10 cellular contexts compared by ENCODE assay signal in genomic region chr17:68981288-68981687, GRCh38.
DNase-seq lines count a peak whose midpoint lies in the region; ATAC-seq and TF ChIP-seq lines count a peak whose summit lies in the region.
"Had no signal": no experiment of that assay in that cellular context is flagged by ENCODE, and none has a peak within 500 bp of the region (broad histone marks: within the 10 kb centered on the region; RNA-seq: fewer than 3 reads in every experiment).

No MANE protein-coding gene starts in this region.

- peak overlapping the region; percentile 22 for H3K4me3 ChIP-seq in coronary artery

- peak; percentile 81 for DNase-seq in ELR (ENCODE audit: low read depth)
- no peak for DNase-seq in coronary artery (ENCODE audit: low spot score)
- peak; percentile 31 for DNase-seq in pons (ENCODE audit: low spot score)
- DNase-seq in NCI-H1436 treated with DMSO at 0.1 percent for 48 hours (lab: John Stamatoyannopoulos, UW), result no peak
- no peak for DNase-seq in NCI-H1417 treated with DMSO at 0.1 percent for 48 hours (lab: John Stamatoyannopoulos, UW)
- DNase-seq in islet precursor cell, result no peak
- DNase-seq in OCI-M2 (lab: John Stamatoyannopoulos, UW; ENCODE audit: unreplicated experiment), result no peak
- DNase-seq: activated CD8-positive, alpha-beta memory T cell treated with anti-CD3 and anti-CD28 coated beads, Interleukin-2, amount 10 ng/mL, durations not matched to agents 7 days and 5 days; NCI-H1092 treated with DMSO at 0.1 percent for 48 hours had no signal

- no peak for TF ChIP-seq CTCF in coronary artery (IDR thresholded peaks at IDR 0.05)

- ATAC-seq in HG03571 (IDR thresholded peaks at IDR 0.05; ENCODE audit: unreplicated experiment), result peak; percentile 53
- ATAC-seq: activated CD8-positive, alpha-beta memory T cell treated with anti-CD3 and anti-CD28 coated beads, Interleukin-2, amount 10 ng/mL, durations not matched to agents 7 days and 5 days had no signal

- no peak overlapping the region for H3K27ac ChIP-seq in coronary artery

Comparison
In these comparisons a context has a peak if more than half of its experiments do, and no peak if none do; other contexts are left out.
1. DNase-seq: peak in ELR (single experiment) and pons (single experiment); none in coronary artery (single experiment), NCI-H1436 treated with DMSO at 0.1 percent for 48 hours (single experiment), NCI-H1417 treated with DMSO at 0.1 percent for 48 hours (single experiment), islet precursor cell (single experiment) and OCI-M2 (single experiment).